1 cellular context compared by ENCODE assay signal in the genomic region with DNA sequence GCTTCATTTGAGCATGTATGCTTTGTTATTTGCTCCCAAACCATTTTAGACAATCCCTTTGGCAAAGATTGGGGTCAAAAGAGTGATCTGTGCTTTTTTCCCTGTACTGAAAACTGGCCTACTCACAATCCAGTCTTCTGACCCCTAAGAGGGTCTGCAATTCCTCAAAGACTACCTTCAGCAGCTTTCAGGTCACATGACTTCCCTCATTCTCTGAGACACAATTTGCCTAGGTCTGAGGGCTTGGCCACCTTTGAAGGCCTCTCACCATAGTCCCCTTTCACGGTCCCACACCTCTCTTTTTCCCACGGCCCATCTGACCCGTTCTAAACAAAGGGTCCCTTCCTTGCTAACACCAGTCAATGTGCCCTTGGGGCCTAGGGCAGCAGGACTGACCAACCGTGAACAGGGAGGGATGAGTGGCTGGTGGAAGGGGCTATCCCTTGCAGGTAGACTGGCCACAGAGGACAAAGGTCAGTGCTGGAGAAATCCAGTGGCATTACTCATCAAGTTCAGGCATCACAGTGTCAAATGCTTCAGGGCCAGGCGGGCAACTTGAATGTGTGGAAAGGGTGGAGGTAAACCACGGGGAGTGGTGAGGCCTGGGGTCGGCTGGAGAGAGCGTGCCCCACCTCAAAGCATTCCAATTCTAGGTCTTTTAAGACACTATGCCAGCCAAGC.
TF ChIP-seq lines count a peak whose summit lies in the region.

No MANE protein-coding gene starts in this region.

TF ChIP-seq in SK-N-SH treated with all-trans-retinoic acid at 6 μM for 48 hours, 23 proteins besides CTCF, POLR2A, EP300 and RAD21 (continued from another document):
- TF ChIP-seq ZNF70 (CRISPR knock-in tag; IDR thresholded peaks at IDR 0.05) (no peak), TCF4 (CRISPR knock-in tag; IDR thresholded peaks at IDR 0.05; ENCODE audit: borderline replicate concordance) (no peak), ZNF565 (CRISPR knock-in tag; conservative IDR thresholded peaks at IDR 0.05; ENCODE audit: low read depth) (no peak), ZFP30 (CRISPR knock-in tag; IDR thresholded peaks at IDR 0.05) (no peak), ZNF8 (CRISPR knock-in tag; IDR thresholded peaks at IDR 0.05) (no peak), BACH2 (CRISPR knock-in tag; IDR thresholded peaks at IDR 0.05; ENCODE audit: borderline replicate concordance) (no peak), ZFP3 (CRISPR knock-in tag; IDR thresholded peaks at IDR 0.05) (no peak), ARNTL (CRISPR knock-in tag; IDR thresholded peaks at IDR 0.05; ENCODE audit: borderline replicate concordance, low read depth) (no peak), CSDC2 (CRISPR knock-in tag; IDR thresholded peaks at IDR 0.05) (no peak), ESRRG (CRISPR knock-in tag; IDR thresholded peaks at IDR 0.05) (no peak), RARB (CRISPR knock-in tag; IDR thresholded peaks at IDR 0.05) (no peak), GLIS3 (CRISPR knock-in tag; IDR thresholded peaks at IDR 0.05) (no peak)
- TF ChIP-seq, protein P1, sequence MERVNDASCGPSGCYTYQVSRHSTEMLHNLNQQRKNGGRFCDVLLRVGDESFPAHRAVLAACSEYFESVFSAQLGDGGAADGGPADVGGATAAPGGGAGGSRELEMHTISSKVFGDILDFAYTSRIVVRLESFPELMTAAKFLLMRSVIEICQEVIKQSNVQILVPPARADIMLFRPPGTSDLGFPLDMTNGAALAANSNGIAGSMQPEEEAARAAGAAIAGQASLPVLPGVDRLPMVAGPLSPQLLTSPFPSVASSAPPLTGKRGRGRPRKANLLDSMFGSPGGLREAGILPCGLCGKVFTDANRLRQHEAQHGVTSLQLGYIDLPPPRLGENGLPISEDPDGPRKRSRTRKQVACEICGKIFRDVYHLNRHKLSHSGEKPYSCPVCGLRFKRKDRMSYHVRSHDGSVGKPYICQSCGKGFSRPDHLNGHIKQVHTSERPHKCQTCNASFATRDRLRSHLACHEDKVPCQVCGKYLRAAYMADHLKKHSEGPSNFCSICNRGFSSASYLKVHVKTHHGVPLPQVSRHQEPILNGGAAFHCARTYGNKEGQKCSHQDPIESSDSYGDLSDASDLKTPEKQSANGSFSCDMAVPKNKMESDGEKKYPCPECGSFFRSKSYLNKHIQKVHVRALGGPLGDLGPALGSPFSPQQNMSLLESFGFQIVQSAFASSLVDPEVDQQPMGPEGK (CRISPR knock-in tag; IDR thresholded peaks at IDR 0.05; ENCODE audit: borderline replicate concordance) = no peak
TF ChIP-seq in SK-N-SH treated with all-trans-retinoic acid at 6 μM for 48 hours: peak in this region for 0.
